22 cellular contexts compared by ENCODE assay signal in genomic region chr12:127886821-127887220, GRCh38.
DNase-seq lines count a peak whose midpoint lies in the region; ATAC-seq and TF ChIP-seq lines count a peak whose summit lies in the region.
"Had no signal": no experiment of that assay in that cellular context is flagged by ENCODE, and none has a peak within 500 bp of the region (broad histone marks: within the 10 kb centered on the region; RNA-seq: fewer than 3 reads in every experiment).

No MANE protein-coding gene starts in this region.

- no peak for DNase-seq in dorsolateral prefrontal cortex
- DNase-seq in mesendoderm: no peak
- no peak for DNase-seq in heart right ventricle
- DNase-seq: 8988T; ACHN; BE2C; C1 segment of cervical spinal cord; CD4-positive, alpha-beta memory T cell; CD4-positive, CD25-positive, alpha-beta regulatory T cell; CD8-positive, alpha-beta memory T cell; COR-L47; DMS 273 treated with DMSO at 0.1 percent for 48 hours; DMS153; DMS53; DMS79; DND-41; EL; GDM1 had no signal

- intact Hi-C loops in dorsolateral prefrontal cortex (cut with DNase I) (loop anchor here in 1 of 2 donors (10.0 kb wide), 1 partner anchor 52 kb away; no protein-coding TSS in a partner anchor), heart right ventricle (cut with DNase I) (no loop called here)

- no peaks in the 10 kb centered on the region for H3K9me3 ChIP-seq in heart right ventricle
- H3K9me3 ChIP-seq: BE2C, BLaER1 had no signal

- H3K36me3 ChIP-seq in mesendoderm (ENCODE audit: control insufficient read depth, insufficient read depth, low read length): no peaks in the 10 kb centered on the region
- no peaks in the 10 kb centered on the region for H3K36me3 ChIP-seq in heart right ventricle
- H3K36me3 ChIP-seq: BE2C, BLaER1 had no signal

- H3K18ac ChIP-seq in mesendoderm (ENCODE audit: low read length): no peak overlapping the region

- no peak overlapping the region for H2BK15ac ChIP-seq in mesendoderm (replicated peaks; ENCODE audit: low read depth)

- ATAC-seq in GM19452 (IDR thresholded peaks at IDR 0.05; ENCODE audit: unreplicated experiment) (no peak), HG03521 (IDR thresholded peaks at IDR 0.05; ENCODE audit: unreplicated experiment) (no peak), heart right ventricle (no peak)
- ATAC-seq: GM12878 had no signal

- no peak overlapping the region for H3K4ac ChIP-seq in mesendoderm (ENCODE audit: low read depth, low read length)

- peak overlapping the region; percentile 2 for H4K8ac ChIP-seq in mesendoderm (ENCODE audit: low read depth, low read length)

- H3K79me1 ChIP-seq in mesendoderm (ENCODE audit: low read length): no peaks in the 10 kb centered on the region

- no peak overlapping the region for H2BK120ac ChIP-seq in mesendoderm (ENCODE audit: low read depth, low read length)

- H3K56ac ChIP-seq in mesendoderm (ENCODE audit: low read length): no peak overlapping the region

- no peak overlapping the region for H3K4me3 ChIP-seq in dorsolateral prefrontal cortex
- no peak overlapping the region for H3K4me3 ChIP-seq in mesendoderm (ENCODE audit: low read length)
- H3K4me3 ChIP-seq in heart right ventricle: no peak overlapping the region
- H3K4me3 ChIP-seq: BLaER1, GM12878 had no signal

- no peak overlapping the region for H4K5ac ChIP-seq in mesendoderm (ENCODE audit: low read length)

- no peaks in the 10 kb centered on the region for H3K4me1 ChIP-seq in mesendoderm (ENCODE audit: control insufficient read depth, low read depth, low read length)
- H3K4me1 ChIP-seq in heart right ventricle: peaks cover 0 to 6% (median 0%) of the 10 kb centered on the region in 9 donors
- H3K4me1 ChIP-seq: BE2C had no signal

- no peak for TF ChIP-seq CTCF in dorsolateral prefrontal cortex (IDR thresholded peaks at IDR 0.05 in 54 of 56, conservative IDR thresholded peaks at IDR 0.05 in 2 of 56; ENCODE audit: low read depth in 1 of 56, partially characterized antibody in 56 of 56)
- TF ChIP-seq CTCF in heart right ventricle (IDR thresholded peaks at IDR 0.05): no peak

- no peak overlapping the region for H3K23ac ChIP-seq in mesendoderm (ENCODE audit: low read length)

- H3K27me3 ChIP-seq in dorsolateral prefrontal cortex (no peaks in the 10 kb centered on the region), mesendoderm (ENCODE audit: insufficient read depth, low read length, poor library complexity) (no peaks in the 10 kb centered on the region), heart right ventricle (no peaks in the 10 kb centered on the region)
- H3K27me3 ChIP-seq: BE2C, BLaER1 had no signal

- H3K4me2 ChIP-seq in mesendoderm (ENCODE audit: low read length): no peak overlapping the region
- H3K4me2 ChIP-seq: BLaER1 had no signal

- H3K27ac ChIP-seq in dorsolateral prefrontal cortex: peak overlapping the region in 44 of 59 donors; percentile 4 to 79 (median 51)
- H3K27ac ChIP-seq in mesendoderm (ENCODE audit: low read depth, low read length): no peak overlapping the region
- H3K27ac ChIP-seq in heart right ventricle: no peak overlapping the region
- H3K27ac ChIP-seq: BLaER1 had no signal

- no peaks in the 10 kb centered on the region for H3K79me2 ChIP-seq in mesendoderm (ENCODE audit: control insufficient read depth, insufficient read depth, low read length)

- WGBS in mesendoderm (ENCODE audit: extremely low coverage, insufficient coverage, low lambda C conversion rate): no CpG with 5 or more reads among the region's 2 CpGs
- WGBS in heart right ventricle, 2 donors: 73 to 79% methylated on average over 2 of the region's 2 CpGs

- H2BK5ac ChIP-seq in mesendoderm (ENCODE audit: low read length): no peak overlapping the region

- H3K9ac ChIP-seq in mesendoderm (ENCODE audit: low read length): no peak overlapping the region
- H3K9ac ChIP-seq: BLaER1 had no signal

- H2AK5ac ChIP-seq in mesendoderm (ENCODE audit: low read length): no peak overlapping the region

Comparison
In these comparisons a context has a peak if more than half of its experiments do, and no peak if none do; other contexts are left out.
1. H3K27ac ChIP-seq: peak in dorsolateral prefrontal cortex (44 of 59); none in mesendoderm (single experiment) and heart right ventricle (0 of 10).